In the genomic region with DNA sequence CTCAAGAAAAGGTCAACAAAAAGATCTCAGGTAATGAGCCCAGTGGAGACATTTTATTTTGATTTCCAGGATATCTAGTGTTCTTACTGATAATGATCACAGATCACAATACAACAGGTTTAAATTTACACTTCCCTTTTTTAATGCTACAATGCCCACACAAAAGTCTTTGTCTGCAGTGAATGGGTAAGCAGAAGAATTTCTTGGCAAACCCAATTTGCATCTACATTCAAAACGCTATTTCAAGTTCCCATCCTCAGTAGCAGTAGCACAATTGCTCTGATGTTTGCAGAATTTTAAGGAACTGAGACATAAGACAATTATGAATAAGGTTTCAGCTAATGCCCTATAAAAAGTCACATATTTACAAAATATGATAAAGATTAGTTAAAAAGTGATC, we compare ENCODE assay signal across 22 cellular contexts.
DNase-seq lines count a peak whose midpoint lies in the region; ATAC-seq, FAIRE-seq and TF ChIP-seq lines count a peak whose summit lies in the region.
"Had no signal": no experiment of that assay in that cellular context is flagged by ENCODE, and none has a peak within 500 bp of the region (broad histone marks: within the 10 kb centered on the region; RNA-seq: fewer than 3 reads in every experiment).

No MANE protein-coding gene starts in this region.

- H2AFZ ChIP-seq in GM23338 (no peak overlapping the region), Karpas-422 (ENCODE audit: low read length) (no peak overlapping the region)

- no peaks in the 10 kb centered on the region for H3K36me3 Mint-ChIP-seq in GM23338 (ENCODE audit: low read depth)
- H3K36me3 Mint-ChIP-seq in stimulated activated memory B cell treated with anti-CD40 and anti-IgM and Interleukin-4, amounts not matched to agents 10 μg/mL and 1 μg/mL and 100 μg/mL, for 72 hours: no peaks in the 10 kb centered on the region
- H3K36me3 Mint-ChIP-seq: CD4-positive, CD25-positive, alpha-beta regulatory T cell had no signal

- no peak overlapping the region for H3K27ac Mint-ChIP-seq in GM23338
- no peak overlapping the region for H3K27ac Mint-ChIP-seq in stimulated activated memory B cell treated with anti-CD40 and anti-IgM and Interleukin-4, amounts not matched to agents 10 μg/mL and 1 μg/mL and 100 μg/mL, for 72 hours
- H3K27ac Mint-ChIP-seq: T-helper 1 cell treated with Interleukin-12 subunit alpha and Interleukin-12 subunit beta and Interleukin-4 antibody, amounts not matched to agents 30 μg/mL and 1 μg/mL, for 36 hours had no signal

- TF ChIP-seq CTCF in GM23338 (conservative IDR thresholded peaks at IDR 0.05; ENCODE audit: low read depth in 2 of 2): no peak
- no peak for TF ChIP-seq CTCF in dorsolateral prefrontal cortex (IDR thresholded peaks at IDR 0.05 in 54 of 56, conservative IDR thresholded peaks at IDR 0.05 in 2 of 56; ENCODE audit: low read depth in 1 of 56, partially characterized antibody in 56 of 56)

- peaks cover 10% of the 10 kb centered on the region; the same call in 2 of the 3 replicates for H3K4me1 Mint-ChIP-seq in GM23338
- no peaks in the 10 kb centered on the region for H3K4me1 Mint-ChIP-seq in stimulated activated memory B cell treated with anti-CD40 and anti-IgM and Interleukin-4, amounts not matched to agents 10 μg/mL and 1 μg/mL and 100 μg/mL, for 72 hours
- H3K4me1 Mint-ChIP-seq: CD4-positive, CD25-positive, alpha-beta regulatory T cell had no signal

- H3K79me2 ChIP-seq in GM23338 (replicated peaks; ENCODE audit: insufficient read depth): no peaks in the 10 kb centered on the region
- H3K79me2 ChIP-seq in Karpas-422 (ENCODE audit: low read length): no peaks in the 10 kb centered on the region

- no peaks in the 10 kb centered on the region for H3K9me3 ChIP-seq in Karpas-422 (ENCODE audit: low read length)
- H3K9me3 ChIP-seq: BE2C had no signal

- no peak for FAIRE-seq in frontal cortex (lab: Jason Lieb, UNC)

- ATAC-seq in GM18867 (IDR thresholded peaks at IDR 0.05; ENCODE audit: unreplicated experiment) (peak; percentile 67), GM23338 (no peak)
- peak; percentile 45 for ATAC-seq in stimulated activated memory B cell treated with anti-CD40 and anti-IgM and Interleukin-4, amounts not matched to agents 10 μg/mL and 1 μg/mL and 100 μg/mL, for 72 hours
- ATAC-seq: PC-3 had no signal

- H3K27me3 ChIP-seq in GM23338 (ENCODE audit: insufficient read depth) (no peaks in the 10 kb centered on the region), Karpas-422 (ENCODE audit: low read length) (no peaks in the 10 kb centered on the region), dorsolateral prefrontal cortex (peaks cover 0 to 3% (median 0%) of the 10 kb centered on the region in 45 donors)
- H3K27me3 ChIP-seq: BE2C had no signal

- no peak overlapping the region for H3K4me3 Mint-ChIP-seq in GM23338
- no peak overlapping the region for H3K4me3 Mint-ChIP-seq in stimulated activated memory B cell treated with anti-CD40 and anti-IgM and Interleukin-4, amounts not matched to agents 10 μg/mL and 1 μg/mL and 100 μg/mL, for 72 hours
- H3K4me3 Mint-ChIP-seq: CD4-positive, CD25-positive, alpha-beta regulatory T cell; T-helper 1 cell treated with Interleukin-12 subunit alpha and Interleukin-12 subunit beta and Interleukin-4 antibody, amounts not matched to agents 30 μg/mL and 1 μg/mL, for 36 hours had no signal

- no peak for DNase-seq in GM23338 (ENCODE audit: low spot score)
- DNase-seq in Karpas-422: peak; percentile 83
- no peak for DNase-seq in frontal cortex (ENCODE audit: low spot score in 2 of 2)
- no peak for DNase-seq in NCI-H1417 treated with DMSO at 0.1 percent for 48 hours (lab: John Stamatoyannopoulos, UW)
- no peak for DNase-seq in dorsolateral prefrontal cortex
- DNase-seq: BE2C; CD4-positive, CD25-positive, alpha-beta regulatory T cell; COR-L47; DMS79; GOT3; KG1; NCI-H1092 treated with DMSO at 0.1 percent for 48 hours; NCI-H1694; NCI-H2081 treated with DMSO at 0.1 percent for 48 hours; NCI-H2171 treated with DMSO at 0.1 percent for 48 hours; NCI-H526 treated with DMSO at 0.1 percent for 48 hours; PC-3; SHP77 had no signal

- no peaks in the 10 kb centered on the region for H3K9me3 Mint-ChIP-seq in GM23338
- H3K9me3 Mint-ChIP-seq in stimulated activated memory B cell treated with anti-CD40 and anti-IgM and Interleukin-4, amounts not matched to agents 10 μg/mL and 1 μg/mL and 100 μg/mL, for 72 hours: peaks cover 3% of the 10 kb centered on the region
- H3K9me3 Mint-ChIP-seq: T-helper 1 cell treated with Interleukin-12 subunit alpha and Interleukin-12 subunit beta and Interleukin-4 antibody, amounts not matched to agents 30 μg/mL and 1 μg/mL, for 36 hours had no signal

- H3K36me3 ChIP-seq in GM23338 (ENCODE audit: insufficient read depth) (no peaks in the 10 kb centered on the region), Karpas-422 (ENCODE audit: insufficient read depth, low read length) (no peaks in the 10 kb centered on the region)
- H3K36me3 ChIP-seq: BE2C had no signal

- H3K9ac ChIP-seq in Karpas-422 (ENCODE audit: low read length): no peak overlapping the region

- H3K27me3 Mint-ChIP-seq in GM23338 (ENCODE audit: insufficient read depth, low read depth, poor library complexity): peaks cover 3% of the 10 kb centered on the region
- H3K27me3 Mint-ChIP-seq in stimulated activated memory B cell treated with anti-CD40 and anti-IgM and Interleukin-4, amounts not matched to agents 10 μg/mL and 1 μg/mL and 100 μg/mL, for 72 hours: no peaks in the 10 kb centered on the region
- H3K27me3 Mint-ChIP-seq: CD4-positive, CD25-positive, alpha-beta regulatory T cell had no signal

- H3F3A ChIP-seq in GM23338 (replicated peaks; ENCODE audit: low read depth): no peaks in the 10 kb centered on the region

- H3K4me2 ChIP-seq in GM23338 (peak overlapping the region; percentile 23; the same call in 1 of the 2 replicates), Karpas-422 (ENCODE audit: low read depth, low read length, poor library complexity, severe bottlenecking) (peak overlapping the region; percentile 54)

- H3K27ac ChIP-seq in GM23338 (ENCODE audit: low read depth) (no peak overlapping the region), Karpas-422 (ENCODE audit: low read length) (no peak overlapping the region), dorsolateral prefrontal cortex (no peak overlapping the region)
- H3K27ac ChIP-seq: HL-60 had no signal

- H4K20me1 ChIP-seq in GM23338 (replicated peaks; ENCODE audit: insufficient read depth) (no peaks in the 10 kb centered on the region), Karpas-422 (ENCODE audit: insufficient read depth, low read depth, low read length) (no peaks in the 10 kb centered on the region)

- no peak overlapping the region for H3K4me3 ChIP-seq in GM23338
- H3K4me3 ChIP-seq in Karpas-422 (ENCODE audit: low read length): no peak overlapping the region
- H3K4me3 ChIP-seq in dorsolateral prefrontal cortex: no peak overlapping the region

- H3K9me2 ChIP-seq in GM23338 (ENCODE audit: insufficient read depth) (no peaks in the 10 kb centered on the region), Karpas-422 (replicated peaks; ENCODE audit: insufficient read depth, low read length) (no peaks in the 10 kb centered on the region)

- intact Hi-C loops in dorsolateral prefrontal cortex (cut with DNase I): no loop called here

- peaks cover 9% of the 10 kb centered on the region; the same call in 1 of the 2 replicates for H3K4me1 ChIP-seq in GM23338 (ENCODE audit: insufficient read depth)
- peaks cover 21% of the 10 kb centered on the region for H3K4me1 ChIP-seq in Karpas-422 (ENCODE audit: low read length)
- H3K4me1 ChIP-seq: BE2C had no signal

TF ChIP-seq in GM23338, 12 proteins besides CTCF, POLR2A, EP300 and RAD21 (continues in another document):
- TF ChIP-seq EZH2 (IDR thresholded peaks at IDR 0.05; ENCODE audit: low read depth, unreplicated experiment) (no peak), POLR2AphosphoS5 (IDR thresholded peaks at IDR 0.05; ENCODE audit: low read depth) (no peak), NANOG (IDR thresholded peaks at IDR 0.05; ENCODE audit: borderline replicate concordance) (no peak), ZNF114 (CRISPR knock-in tag; IDR thresholded peaks at IDR 0.05) (no peak), JUNB (IDR thresholded peaks at IDR 0.05; ENCODE audit: unreplicated experiment) (no peak), ZNF331 (CRISPR knock-in tag; IDR thresholded peaks at IDR 0.05; ENCODE audit: low read depth) (no peak), CREB1 (CRISPR knock-in tag; IDR thresholded peaks at IDR 0.05; ENCODE audit: low read depth) (no peak)
